ENCODE assay signal across 8 cellular contexts in the genomic region with DNA sequence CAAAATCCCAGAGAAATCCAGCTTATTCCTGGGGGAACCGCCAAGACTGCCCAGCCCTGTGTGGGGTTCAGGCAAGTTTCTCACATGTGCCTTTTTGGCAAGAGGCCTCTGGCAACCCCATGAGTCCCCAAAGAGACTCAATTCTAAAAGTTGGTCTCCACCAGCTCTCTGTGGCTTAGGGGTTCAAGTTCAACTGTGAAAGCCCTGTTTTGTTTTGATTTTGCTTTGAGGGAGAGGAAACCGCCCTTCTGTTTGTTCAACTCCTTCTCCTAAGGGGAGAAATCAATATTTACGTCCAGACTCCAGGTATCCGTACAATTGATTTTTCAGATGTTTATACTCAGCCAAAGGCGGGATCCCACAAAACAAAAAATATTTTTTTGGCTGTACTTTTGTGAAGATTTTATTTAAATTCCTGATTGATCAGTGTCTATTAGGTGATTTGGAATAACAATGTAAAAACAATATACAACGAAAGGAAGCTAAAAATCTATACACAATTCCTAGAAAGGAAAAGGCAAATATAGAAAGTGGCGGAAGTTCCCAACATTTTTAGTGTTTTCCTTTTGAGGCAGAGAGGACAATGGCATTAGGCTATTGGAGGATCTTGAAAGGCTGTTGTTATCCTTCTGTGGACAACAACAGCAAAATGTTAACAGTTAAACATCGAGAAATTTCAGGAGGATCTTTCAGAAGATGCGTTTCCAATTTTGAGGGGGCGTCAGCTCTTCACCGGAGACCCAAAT. TPM values are rescaled to one million over a fixed set of nuclear protein-coding genes. Genes with fewer than 3 reads are reported as not detected.
DNase-seq lines count a peak whose midpoint lies in the region; ATAC-seq and TF ChIP-seq lines count a peak whose summit lies in the region.

No MANE protein-coding gene starts in this region.

- in situ Hi-C loops in astrocyte of the cerebellum (cut with HindIII; ENCODE audit: low sequenced_read_pairs), result no loop called here

- H3K9me3 Mint-ChIP-seq in activated naive CD4-positive, alpha-beta T cell treated with anti-CD3 and anti-CD28 coated beads, Interleukin-2, amount 50 U/mL, for 24 hours, result no peaks in the 10 kb centered on the region
- H3K9me3 Mint-ChIP-seq in immature natural killer cell, result no peaks in the 10 kb centered on the region

- no peaks in the 10 kb centered on the region for H3K36me3 ChIP-seq in stomach smooth muscle (ENCODE audit: control insufficient read depth in 2 of 2, insufficient read depth in 2 of 2, low read length in 2 of 2)

- DNase-seq in activated naive CD4-positive, alpha-beta T cell (lab: John Stamatoyannopoulos, UW), result no peak
- DNase-seq in astrocyte of the cerebellum (ENCODE audit: low read depth), result no peak
- no peak for DNase-seq in immature natural killer cell
- no peak for DNase-seq in GM03348 (ENCODE audit: low spot score)

- TF ChIP-seq CTCF in astrocyte of the cerebellum (IDR thresholded peaks at IDR 0.05; ENCODE audit: low read depth, low read length, missing control alignments), result no peak

- no peaks in the 10 kb centered on the region for H3K9me3 ChIP-seq in stomach smooth muscle (ENCODE audit: control insufficient read depth in 2 of 2, low read length in 2 of 2)

- no peaks in the 10 kb centered on the region for H3K27me3 Mint-ChIP-seq in activated naive CD4-positive, alpha-beta T cell treated with anti-CD3 and anti-CD28 coated beads, Interleukin-2, amount 50 U/mL, for 24 hours
- peaks cover 0 to 6% (median 0%) of the 10 kb centered on the region in 3 donors for H3K27me3 Mint-ChIP-seq in immature natural killer cell (ENCODE audit: low read depth in 3 of 3)

- peaks cover 36% of the 10 kb centered on the region for H3K4me1 ChIP-seq in stomach smooth muscle (ENCODE audit: control insufficient read depth, insufficient read depth, low read length)

- peak overlapping the region; percentile 93 for H3K4me3 Mint-ChIP-seq in activated naive CD4-positive, alpha-beta T cell treated with anti-CD3 and anti-CD28 coated beads, Interleukin-2, amount 50 U/mL, for 24 hours
- peak overlapping the region; percentile 88 to 94 (median 94) for H3K4me3 Mint-ChIP-seq in immature natural killer cell

- peak overlapping the region; percentile 82 for H3K27ac ChIP-seq in stomach smooth muscle (ENCODE audit: low read length)

- no peaks in the 10 kb centered on the region for H3K36me3 Mint-ChIP-seq in activated naive CD4-positive, alpha-beta T cell treated with anti-CD3 and anti-CD28 coated beads, Interleukin-2, amount 50 U/mL, for 24 hours
- H3K36me3 Mint-ChIP-seq in immature natural killer cell, result no peaks in the 10 kb centered on the region

- H3K9ac ChIP-seq in stomach smooth muscle (ENCODE audit: low read length in 2 of 2), result peak overlapping the region; percentile 6 to 92

- peaks cover 0 to 2% of the 10 kb centered on the region in 2 donors for H3K27me3 ChIP-seq in stomach smooth muscle (ENCODE audit: control insufficient read depth in 1 of 2, insufficient read depth in 2 of 2, low read length in 2 of 2)

- H3K4me1 Mint-ChIP-seq in activated naive CD4-positive, alpha-beta T cell treated with anti-CD3 and anti-CD28 coated beads, Interleukin-2, amount 50 U/mL, for 24 hours, result peaks cover 45% of the 10 kb centered on the region
- H3K4me1 Mint-ChIP-seq in immature natural killer cell, result peaks cover 37 to 42% of the 10 kb centered on the region in 2 donors

- H3K27ac Mint-ChIP-seq in activated naive CD4-positive, alpha-beta T cell treated with anti-CD3 and anti-CD28 coated beads, Interleukin-2, amount 50 U/mL, for 24 hours, result peak overlapping the region; percentile 95
- H3K27ac Mint-ChIP-seq in immature natural killer cell, result peak overlapping the region; percentile 84 to 96 (median 94)

- ATAC-seq in HG03457 (IDR thresholded peaks at IDR 0.05; ENCODE audit: unreplicated experiment) (no peak), HG02885 (IDR thresholded peaks at IDR 0.05; ENCODE audit: poor library complexity, unreplicated experiment) (no peak)

- H3K4me3 ChIP-seq in astrocyte of the cerebellum (ENCODE audit: low read depth, low read length) (peak overlapping the region; percentile 96), stomach smooth muscle (ENCODE audit: low read length in 2 of 2) (peak overlapping the region; percentile 26 to 73)

RNA-seq across cellular contexts. Expression of a gene that starts 0.6 kb away (rescaled TPM):
- polyA plus RNA-seq in immature natural killer cell, result 10 to 100 TPM; 10.8 to 28.1 (median 22.8) TPM
